14 cellular contexts compared by ENCODE assay signal in the genomic region with DNA sequence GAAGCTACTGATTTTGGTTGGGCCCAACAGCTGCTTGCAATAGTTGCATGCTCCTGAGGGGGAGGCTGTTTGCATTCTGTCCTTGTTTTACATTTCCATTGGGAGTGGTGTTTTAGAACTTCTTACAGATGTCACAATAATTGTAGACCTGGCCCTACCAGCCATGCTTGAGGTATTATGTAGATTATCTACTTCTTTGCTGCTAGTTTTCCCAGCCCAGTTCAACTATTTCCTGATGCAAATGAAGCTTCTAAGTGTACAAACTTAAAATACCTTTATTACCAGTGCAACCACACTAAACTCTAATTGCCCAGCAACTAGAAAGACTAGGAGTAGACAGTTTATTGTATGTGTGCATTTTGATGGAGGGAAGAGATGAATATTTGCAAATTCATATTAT.
"Had no signal": no experiment of that assay in that cellular context is flagged by ENCODE, and none has a peak within 500 bp of the region (broad histone marks: within the 10 kb centered on the region; RNA-seq: fewer than 3 reads in every experiment).

No MANE protein-coding gene starts in this region.

- H3K4me3 ChIP-seq: body of pancreas, lung, mucosa of descending colon, suprapubic skin had no signal

- H3K27me3 ChIP-seq: body of pancreas, suprapubic skin had no signal

- ATAC-seq: body of pancreas; mucosa of descending colon; naive thymus-derived CD8-positive, alpha-beta T cell; sciatic nerve had no signal

- H3K36me3 ChIP-seq: suprapubic skin had no signal

- DNase-seq: activated CD4-positive, alpha-beta T cell treated with anti-CD3 and anti-CD28 coated beads, Interleukin-2, amount 50 U/mL, for 1 hour; activated effector memory CD4-positive, alpha-beta T cell treated with Interleukin-2 at 50 U/mL for 16 hours; activated T-cell treated with anti-CD3 and anti-CD28 coated beads, Interleukin-2, amount 50 U/mL, for 1 hour; body of pancreas; dermis blood vessel endothelial cell; hippocampal formation; mucosa of descending colon; naive thymus-derived CD8-positive, alpha-beta T cell; stimulated activated CD4-positive, alpha-beta T cell treated with anti-CD3 and anti-CD28 coated beads, Interleukin-2, amount 100 ng/mL, for 24 hours; stimulated activated naive CD4-positive, alpha-beta T cell treated with Interleukin-2 at 50 U/mL for 16 hours; T-helper 2 cell had no signal

- H3K9me3 ChIP-seq: body of pancreas, mucosa of descending colon, suprapubic skin had no signal

- H3K27ac ChIP-seq: suprapubic skin had no signal
